In genomic region chr9:98774746-98775145, GRCh38 we compare ENCODE assay signal across 8 cellular contexts. TPM values are rescaled to one million over a fixed set of nuclear protein-coding genes. Genes with fewer than 3 reads are reported as not detected.
DNase-seq lines count a peak whose midpoint lies in the region; ATAC-seq and TF ChIP-seq lines count a peak whose summit lies in the region.

No MANE protein-coding gene starts in this region.

- H3K27ac Mint-ChIP-seq in T-helper 17 cell (no peak overlapping the region), glutamatergic neuron (ENCODE audit: unreplicated experiment) (no peak overlapping the region)

- no peak overlapping the region for H3K4me3 ChIP-seq in GM12865 (ENCODE audit: low read depth, low read length)

- H3K9me3 Mint-ChIP-seq in glutamatergic neuron (ENCODE audit: unreplicated experiment), result peaks cover 9% of the 10 kb centered on the region

- peak; percentile 40 for ATAC-seq in T-helper 17 cell

- peak; percentile 37 for TF ChIP-seq CTCF in GM12865 (IDR thresholded peaks at IDR 0.05; ENCODE audit: insufficient read depth, low read depth, low read length, missing control alignments)
- TF ChIP-seq CTCF in glutamatergic neuron (IDR thresholded peaks at IDR 0.05; ENCODE audit: partially characterized antibody, unreplicated experiment), result peak; percentile 57

- H3K4me1 Mint-ChIP-seq in T-helper 17 cell (peaks cover 2% of the 10 kb centered on the region), glutamatergic neuron (ENCODE audit: low read depth, unreplicated experiment) (peaks cover 26% of the 10 kb centered on the region)

- DNase-seq in ACHN (peak; percentile 33), GM12865 (ENCODE audit: low read depth) (no peak), T-helper 17 cell (no peak), glutamatergic neuron (no peak), NCI-H2196 treated with DMSO at 0.1 percent for 48 hours (lab: John Stamatoyannopoulos, UW; ENCODE audit: unreplicated experiment) (no peak), NCI-H526 (lab: John Stamatoyannopoulos, UW) (no peak), superior temporal gyrus (ENCODE audit: extremely low spot score) (no peak)
- DNase-seq in activated effector memory CD4-positive, alpha-beta T cell treated with anti-CD3 and anti-CD28 coated beads, Interleukin-2, amount 50 U/mL, for 16 hours, result no peak

- H3K4me3 Mint-ChIP-seq in T-helper 17 cell (no peak overlapping the region), glutamatergic neuron (ENCODE audit: unreplicated experiment) (no peak overlapping the region)

- H3K36me3 Mint-ChIP-seq in T-helper 17 cell (ENCODE audit: low read depth), result peaks cover 13% of the 10 kb centered on the region
- peaks cover 10% of the 10 kb centered on the region for H3K36me3 Mint-ChIP-seq in glutamatergic neuron (ENCODE audit: unreplicated experiment)

- H3K27me3 Mint-ChIP-seq in T-helper 17 cell (no peaks in the 10 kb centered on the region), glutamatergic neuron (ENCODE audit: unreplicated experiment) (peaks cover 4% of the 10 kb centered on the region)

- H3K9me3 ChIP-seq in T-helper 17 cell (ENCODE audit: control insufficient read depth, low read length, poor library complexity, severe bottlenecking), result no peaks in the 10 kb centered on the region

- in situ Hi-C loops in ACHN (cut with HindIII; ENCODE audit: low pct_ligation_motif_present, low pct_unique_long_range_greater_than_20kb, low sequenced_read_pairs), result no loop called here

RNA-seq across cellular contexts. Expression of gene ANKS6, which starts 21.6 kb away (rescaled TPM):
- 10 to 100 TPM in 1 of 2 donors, 1 to 10 TPM in 1; 9.6 to 10.0 TPM for total RNA-seq in T-helper 17 cell
- total RNA-seq in glutamatergic neuron (ENCODE audit: unreplicated experiment), result 15.9 TPM

RNA-seq across cellular contexts. Expression of gene GALNT12, which starts 32.7 kb away (rescaled TPM):
- total RNA-seq in T-helper 17 cell, result 10 to 100 TPM; 10.2 to 11.3 TPM
- 2.7 TPM for total RNA-seq in glutamatergic neuron (ENCODE audit: unreplicated experiment)
